Comparison of ENCODE assay signal across 20 cellular contexts in genomic region chr2:103445356-103445755, GRCh38.
DNase-seq lines count a peak whose midpoint lies in the region.
"Had no signal": no experiment of that assay in that cellular context is flagged by ENCODE, and none has a peak within 500 bp of the region (broad histone marks: within the 10 kb centered on the region; RNA-seq: fewer than 3 reads in every experiment).

No MANE protein-coding gene starts in this region.

- DNase-seq in NCI-H2029 (lab: John Stamatoyannopoulos, UW) (peak; percentile 31), NCI-H2029 treated with DMSO at 0.1 percent for 48 hours (lab: John Stamatoyannopoulos, UW) (no peak), NCI-H1105 treated with DMSO at 0.1 percent for 48 hours (lab: John Stamatoyannopoulos, UW) (peak; percentile 87), NCI-H526 (lab: John Stamatoyannopoulos, UW) (peak; percentile 94 to 95), kidney tubule cell (ENCODE audit: low spot score) (peak; percentile 4), pons (ENCODE audit: low spot score) (no peak), GF-D8 (lab: John Stamatoyannopoulos, UW) (no peak)
- no peak for DNase-seq in stimulated activated naive CD4-positive, alpha-beta T cell (lab: John Stamatoyannopoulos, UW)
- DNase-seq: activated CD4-positive, alpha-beta memory T cell treated with anti-CD3 and anti-CD28 coated beads, Interleukin-2, amount 10 ng/mL, durations not matched to agents 7 days and 5 days; activated naive CD4-positive, alpha-beta T cell treated with anti-CD3 and anti-CD28 coated beads for 36 hours; activated T-cell treated with anti-CD3 and anti-CD28 coated beads, Interleukin-2, amount 50 U/mL, for 1 hour; Calu3; effector CD4-positive, alpha-beta T cell; H9; left ventricle myocardium superior; mucosa of descending colon; small intestine; stimulated activated CD4-positive, alpha-beta T cell treated with anti-CD3 and anti-CD28 coated beads, Interleukin-4, amount 100 ng/mL, for 1 hour; upper lobe of left lung; WERI-Rb-1 had no signal

Comparison
In these comparisons a context has a peak if more than half of its experiments do, and no peak if none do; other contexts are left out.
1. DNase-seq: peak in NCI-H2029 (single experiment), NCI-H1105 treated with DMSO at 0.1 percent for 48 hours (single experiment), NCI-H526 (2 of 2) and kidney tubule cell (single experiment); none in NCI-H2029 treated with DMSO at 0.1 percent for 48 hours (single experiment), stimulated activated naive CD4-positive, alpha-beta T cell (0 of 6), pons (single experiment) and GF-D8 (single experiment).